ENCODE assay signal across 8 cellular contexts in the genomic region with DNA sequence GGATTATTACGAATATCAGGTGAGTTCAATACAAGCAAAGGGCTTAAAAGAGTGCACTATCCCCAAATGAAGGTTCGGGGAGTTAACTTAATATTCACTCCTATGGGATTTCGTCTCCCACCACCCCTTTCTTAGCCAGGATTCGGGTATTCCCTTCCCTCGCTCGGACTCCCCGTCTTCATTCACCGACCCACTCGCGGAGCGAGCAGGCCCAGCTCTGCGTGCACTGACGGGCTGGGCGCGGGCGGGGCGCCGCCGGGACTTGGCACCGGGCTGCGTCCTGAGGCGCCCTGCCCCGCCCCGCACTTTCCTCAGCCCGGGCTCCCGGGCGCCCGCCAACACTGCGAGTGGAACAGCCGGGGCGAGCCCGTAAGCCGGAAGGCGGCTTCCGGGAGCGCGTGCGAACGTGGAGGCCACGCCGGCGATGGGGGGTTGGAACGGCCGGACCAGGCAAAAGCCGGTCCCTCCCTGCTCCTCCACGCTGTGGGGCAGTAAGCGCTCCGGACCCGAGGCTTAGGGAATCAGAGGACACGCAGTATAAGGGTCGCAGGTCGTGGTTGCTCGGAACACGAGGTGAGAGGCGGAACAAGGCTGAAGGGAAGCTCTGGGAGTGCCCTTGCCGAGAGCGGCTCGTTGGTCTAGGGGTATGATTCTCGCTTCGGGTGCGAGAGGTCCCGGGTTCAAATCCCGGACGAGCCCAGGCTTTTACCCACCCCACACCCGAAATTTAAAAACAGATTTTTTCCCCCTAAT. TPM values are rescaled to one million over a fixed set of nuclear protein-coding genes. Genes with fewer than 3 reads are reported as not detected.
A peak's percentile ranks its signal among the peaks of the same experiment; 100 is the strongest.
DNase-seq lines count a peak whose midpoint lies in the region; ATAC-seq and TF ChIP-seq lines count a peak whose summit lies in the region.

No MANE protein-coding gene starts in this region.

- H3K9ac ChIP-seq in BLaER1 = peak overlapping the region; percentile 78

- H3K9me3 ChIP-seq in BLaER1 = no peaks in the 10 kb centered on the region
- H3K9me3 ChIP-seq in right lobe of liver = no peaks in the 10 kb centered on the region

- H3K36me3 ChIP-seq in BLaER1 = no peaks in the 10 kb centered on the region
- H3K36me3 ChIP-seq in right lobe of liver = no peaks in the 10 kb centered on the region

- peak overlapping the region; percentile 81 for H3K4me3 Mint-ChIP-seq in activated CD4-positive, alpha-beta T cell treated with anti-CD3 and anti-CD28 coated beads, Interleukin-2, amount 10 ng/mL, durations not matched to agents 7 days and 5 days

- H3K27me3 Mint-ChIP-seq in activated CD4-positive, alpha-beta T cell treated with anti-CD3 and anti-CD28 coated beads, Interleukin-2, amount 10 ng/mL, durations not matched to agents 7 days and 5 days = peaks cover 6% of the 10 kb centered on the region

- H3K27ac ChIP-seq in BLaER1 = peak overlapping the region; percentile 72
- peak overlapping the region; percentile 80 to 82 (median 81) for H3K27ac ChIP-seq in right lobe of liver

- no peaks in the 10 kb centered on the region for H3K9me3 Mint-ChIP-seq in activated CD4-positive, alpha-beta T cell treated with anti-CD3 and anti-CD28 coated beads, Interleukin-2, amount 10 ng/mL, durations not matched to agents 7 days and 5 days

- POLR2A ChIA-PET in activated CD4-positive, alpha-beta T cell treated with anti-CD3 and anti-CD28 coated beads, Interleukin-2, amount 10 ng/mL, durations not matched to agents 7 days and 5 days (lab: Charles Lee) = no interaction called here

- ATAC-seq in GM19328 (IDR thresholded peaks at IDR 0.05; ENCODE audit: unreplicated experiment) = peak; percentile 51
- peak; percentile 53 for ATAC-seq in HG03460 (IDR thresholded peaks at IDR 0.05; ENCODE audit: unreplicated experiment)
- ATAC-seq in right lobe of liver = peak; percentile 77 to 92 (median 82)

- TF ChIP-seq POLR2A in right lobe of liver (IDR thresholded peaks at IDR 0.05) = peak; percentile 70

- DNase-seq in NCI-H524 treated with DMSO at 0.1 percent for 48 hours (lab: John Stamatoyannopoulos, UW) (peak; percentile 63), dedifferentiated amniotic fluid mesenchymal stem cell (ENCODE audit: extremely low spot score) (peak; percentile 87), right lobe of liver (peak; percentile 89 to 92 (median 90))
- DNase-seq in activated CD4-positive, alpha-beta T cell treated with anti-CD3 and anti-CD28 coated beads, Interleukin-2, amount 10 ng/mL, durations not matched to agents 7 days and 5 days = peak; percentile 86
- DNase-seq in stimulated activated CD4-positive, alpha-beta T cell treated with anti-CD3 and anti-CD28 coated beads, Interleukin-4, amount 100 ng/mL, for 24 hours = peak; percentile 93

- H3K27me3 ChIP-seq in BLaER1 (peaks cover 53% of the 10 kb centered on the region), right lobe of liver (no peaks in the 10 kb centered on the region)

- H3K4me1 Mint-ChIP-seq in activated CD4-positive, alpha-beta T cell treated with anti-CD3 and anti-CD28 coated beads, Interleukin-2, amount 10 ng/mL, durations not matched to agents 7 days and 5 days = peaks cover 43% of the 10 kb centered on the region

- peaks cover 46% of the 10 kb centered on the region for H4K20me1 ChIP-seq in BLaER1

- H3K27ac Mint-ChIP-seq in activated CD4-positive, alpha-beta T cell treated with anti-CD3 and anti-CD28 coated beads, Interleukin-2, amount 10 ng/mL, durations not matched to agents 7 days and 5 days = peak overlapping the region; percentile 92

- peaks cover 2% of the 10 kb centered on the region for H3K36me3 Mint-ChIP-seq in activated CD4-positive, alpha-beta T cell treated with anti-CD3 and anti-CD28 coated beads, Interleukin-2, amount 10 ng/mL, durations not matched to agents 7 days and 5 days (ENCODE audit: low read depth)

- H3K4me2 ChIP-seq in BLaER1 = peak overlapping the region; percentile 96

- H3K4me1 ChIP-seq in BLaER1 = peaks cover 37% of the 10 kb centered on the region
- H3K4me1 ChIP-seq in right lobe of liver = peaks cover 0 to 10% (median 2%) of the 10 kb centered on the region in 4 donors

- intact Hi-C loops in right lobe of liver (cut with DNase I) = no loop called here

- WGBS in right lobe of liver (ENCODE audit: insufficient coverage, low coverage, low lambda C conversion rate, missing lambda C conversion rate) = 0% methylated on average over 26 of the region's 65 CpGs

- H3K4me3 ChIP-seq in BLaER1 (peak overlapping the region; percentile 75), right lobe of liver (peak overlapping the region; percentile 53 to 81 (median 63))

- TF ChIP-seq CTCF in right lobe of liver (IDR thresholded peaks at IDR 0.05) = no peak

- CTCF ChIA-PET in activated CD4-positive, alpha-beta T cell treated with anti-CD3 and anti-CD28 coated beads, Interleukin-2, amount 10 ng/mL, durations not matched to agents 7 days and 5 days (lab: Charles Lee) = interaction anchor here (1.0 to 2.5 kb wide), 19 partner anchors 9 to 447 kb away, joined by 3 to 10 read pairs (median 4); no protein-coding TSS in a partner anchor

RNA-seq across cellular contexts. Expression of gene MPZL1, which starts 7.5 kb away (rescaled TPM):
- 10 to 100 TPM; 12.5 to 14.1 TPM for total RNA-seq in activated CD4-positive, alpha-beta T cell treated with anti-CD3 and anti-CD28 coated beads, Interleukin-2, amount 10 ng/mL, durations not matched to agents 7 days and 5 days
- total RNA-seq in right lobe of liver = 10 to 100 TPM; 15.7 to 43.3 (median 18.9) TPM

Comparison
In these comparisons a context has a peak if more than half of its experiments do, and no peak if none do; other contexts are left out.
1. Peak in every context shown above with its lines: DNase-seq, ATAC-seq, H3K4me3 ChIP-seq and H3K27ac ChIP-seq.